ENCODE assay signal across 19 cellular contexts in the genomic region with DNA sequence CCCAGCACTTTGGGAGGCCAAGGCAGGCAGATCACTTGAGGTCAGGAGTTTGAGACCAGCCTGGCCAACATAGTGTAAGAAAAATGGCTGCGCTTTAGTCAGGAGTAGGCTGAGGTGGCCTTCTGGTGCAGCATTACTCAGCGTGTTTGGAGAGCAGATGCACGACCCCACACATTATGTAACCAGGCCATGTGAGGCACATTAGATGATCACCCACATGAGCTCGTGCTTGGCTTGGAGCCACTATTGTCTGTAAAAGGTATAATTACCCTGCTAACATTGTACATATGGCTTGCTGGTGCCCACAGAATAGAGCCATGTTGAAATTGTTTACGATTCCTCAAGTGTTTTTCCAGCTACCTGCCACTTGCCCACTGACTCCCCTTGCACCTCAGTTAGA. TPM values are rescaled to one million over a fixed set of nuclear protein-coding genes. Genes with fewer than 3 reads are reported as not detected.
DNase-seq lines count a peak whose midpoint lies in the region; ATAC-seq, FAIRE-seq and TF ChIP-seq lines count a peak whose summit lies in the region.
"Had no signal": no experiment of that assay in that cellular context is flagged by ENCODE, and none has a peak within 500 bp of the region (broad histone marks: within the 10 kb centered on the region; RNA-seq: fewer than 3 reads in every experiment).

No MANE protein-coding gene starts in this region.

- H4K20me1 ChIP-seq in astrocyte (ENCODE audit: insufficient read depth, low read length), result no peaks in the 10 kb centered on the region

- peaks cover 8% of the 10 kb centered on the region for H3K4me1 Mint-ChIP-seq in astrocyte (ENCODE audit: low read depth, unreplicated experiment)
- H3K4me1 Mint-ChIP-seq: immature natural killer cell had no signal

- no peak overlapping the region for H3K4me2 ChIP-seq in astrocyte (ENCODE audit: low read length)

- H3K9ac ChIP-seq in astrocyte (ENCODE audit: low read length), result no peak overlapping the region

- no peaks in the 10 kb centered on the region for H3K79me2 ChIP-seq in astrocyte (ENCODE audit: insufficient read depth, low read length)

- H3K4me1 ChIP-seq in astrocyte (ENCODE audit: insufficient read depth, low read length) (peaks cover 34% of the 10 kb centered on the region), HAP-1 (no peaks in the 10 kb centered on the region)
- H3K4me1 ChIP-seq: SJSA1 had no signal

- H3K4me3 Mint-ChIP-seq in astrocyte (ENCODE audit: unreplicated experiment), result no peak overlapping the region
- H3K4me3 Mint-ChIP-seq: immature natural killer cell had no signal

- no peaks in the 10 kb centered on the region for H3K36me3 Mint-ChIP-seq in astrocyte (ENCODE audit: low read depth, unreplicated experiment)
- H3K36me3 Mint-ChIP-seq: immature natural killer cell had no signal

- no peak for ATAC-seq in HG02571 (IDR thresholded peaks at IDR 0.05; ENCODE audit: unreplicated experiment)
- ATAC-seq in GM19455 (IDR thresholded peaks at IDR 0.05; ENCODE audit: unreplicated experiment), result no peak
- ATAC-seq in HG03565 (IDR thresholded peaks at IDR 0.05; ENCODE audit: unreplicated experiment), result no peak
- ATAC-seq: activated CD4-positive, CD25-positive, alpha-beta regulatory T cell treated with anti-CD3 and anti-CD28 coated beads, Interleukin-2, amount 50 U/mL, for 24 hours; esophagus mucosa; heart left ventricle had no signal

- H3K27me3 ChIP-seq in astrocyte (ENCODE audit: insufficient read depth, low read length) (no peaks in the 10 kb centered on the region), HAP-1 (ENCODE audit: low read depth) (0 out of 2 replicates have a peak, but pooled peaks cover 4% of the 10 kb centered on the region)
- H3K27me3 ChIP-seq: cardiac muscle cell, heart left ventricle, ovary, SJSA1 had no signal

- H3K36me3 ChIP-seq in astrocyte (ENCODE audit: insufficient read depth, low read length), result no peaks in the 10 kb centered on the region
- H3K36me3 ChIP-seq in HAP-1 (replicated peaks), result no peaks in the 10 kb centered on the region
- H3K36me3 ChIP-seq: cardiac muscle cell, heart left ventricle, ovary, SJSA1 had no signal

- no peak overlapping the region for H3K27ac Mint-ChIP-seq in astrocyte (ENCODE audit: unreplicated experiment)
- H3K27ac Mint-ChIP-seq: immature natural killer cell had no signal

- H2AFZ ChIP-seq in astrocyte (ENCODE audit: low read depth, low read length), result no peak overlapping the region

- H3K9me3 ChIP-seq in astrocyte (ENCODE audit: insufficient read depth, low read depth, low read length), result no peaks in the 10 kb centered on the region
- no peaks in the 10 kb centered on the region for H3K9me3 ChIP-seq in HAP-1
- H3K9me3 ChIP-seq: heart left ventricle, ovary, SJSA1 had no signal

- in situ Hi-C loops in HAP-1 (cut with MboI; ENCODE audit: low sequenced_read_pairs), result no loop called here

- H3K27me3 Mint-ChIP-seq in astrocyte (ENCODE audit: low read depth, unreplicated experiment), result no peaks in the 10 kb centered on the region

- H3K4me3 ChIP-seq in astrocyte (ENCODE audit: insufficient read depth, low read depth, low read length) (no peak overlapping the region), HAP-1 (no peak overlapping the region)
- H3K4me3 ChIP-seq: cardiac muscle cell, heart left ventricle, lung, ovary, SJSA1, skin epidermis had no signal

- FAIRE-seq in astrocyte (lab: Jason Lieb, UNC), result no peak

- H3K9me3 Mint-ChIP-seq in astrocyte (ENCODE audit: unreplicated experiment), result no peaks in the 10 kb centered on the region
- H3K9me3 Mint-ChIP-seq: immature natural killer cell had no signal

- TF ChIP-seq CTCF in astrocyte (IDR thresholded peaks at IDR 0.05; ENCODE audit: insufficient read depth, low read depth, low read length), result no peak

- no peak overlapping the region for H3K27ac ChIP-seq in astrocyte (ENCODE audit: low read depth, low read length)
- H3K27ac ChIP-seq: cardiac muscle cell, heart left ventricle, ovary, SJSA1, skin epidermis had no signal

- peak; percentile 60 for DNase-seq in NCI-H82 (lab: John Stamatoyannopoulos, UW)
- no peak for DNase-seq in NCI-H82 treated with DMSO at 0.1 percent for 48 hours (lab: John Stamatoyannopoulos, UW; ENCODE audit: unreplicated experiment)
- DNase-seq in NCI-H2171 (lab: John Stamatoyannopoulos, UW), result peak; percentile 93
- DNase-seq in astrocyte (ENCODE audit: low read depth), result peak; percentile 47
- DNase-seq in HAP-1 (ENCODE audit: low spot score in 2 of 2), result no peak
- DNase-seq: H7; heart left ventricle; immature natural killer cell; ovary; stimulated activated CD4-positive, alpha-beta T cell treated with anti-CD3 and anti-CD28 coated beads, Interleukin-4, amount 100 ng/mL, for 1 hour had no signal

RNA-seq across cellular contexts. Expression of a gene that starts 24.0 kb away (rescaled TPM):
- 0.27 TPM in 1 of 2 replicates, not detected in the other for total RNA-seq in astrocyte
- total RNA-seq: cardiac muscle cell, H7, ovary, SJSA1 had no signal

Comparison
In these comparisons a context has a peak if more than half of its experiments do, and no peak if none do; other contexts are left out.
1. DNase-seq: peak in NCI-H82 (single experiment), NCI-H2171 (single experiment) and astrocyte (single experiment); none in NCI-H82 treated with DMSO at 0.1 percent for 48 hours (single experiment) and HAP-1 (0 of 2).